Comparison of ENCODE assay signal across 15 cellular contexts in the genomic region with DNA sequence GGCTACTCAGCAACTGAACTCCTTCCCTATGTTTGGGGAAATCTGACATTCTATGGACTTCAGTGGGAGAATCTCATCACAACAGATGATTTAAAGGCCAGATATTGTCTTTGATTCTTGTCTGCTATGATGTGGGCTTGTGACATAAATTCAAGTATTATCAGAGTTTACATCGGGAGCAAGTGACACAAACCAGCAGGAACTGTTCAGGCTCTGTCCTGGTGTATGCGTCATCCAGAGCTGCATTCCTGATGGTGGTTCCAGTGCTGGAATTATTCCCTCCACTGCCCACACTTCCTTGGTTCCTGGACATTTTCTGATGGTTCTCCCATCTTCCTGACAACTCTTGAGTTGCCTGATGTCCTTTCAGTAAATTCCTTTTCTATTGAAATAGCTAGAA. TPM values are rescaled to one million over a fixed set of nuclear protein-coding genes. Genes with fewer than 3 reads are reported as not detected.
DNase-seq lines count a peak whose midpoint lies in the region; ATAC-seq, FAIRE-seq and TF ChIP-seq lines count a peak whose summit lies in the region.
"Had no signal": no experiment of that assay in that cellular context is flagged by ENCODE, and none has a peak within 500 bp of the region (broad histone marks: within the 10 kb centered on the region; RNA-seq: fewer than 3 reads in every experiment).

No MANE protein-coding gene starts in this region.

- peak; percentile 91 for FAIRE-seq in RCC 7860 (lab: Jason Lieb, UNC)
- FAIRE-seq: TTC549 had no signal

- H3K36me3 ChIP-seq in prostate gland = no peaks in the 10 kb centered on the region
- H3K36me3 ChIP-seq in suprapubic skin = no peaks in the 10 kb centered on the region
- H3K36me3 ChIP-seq: esophagus squamous epithelium had no signal

- TF ChIP-seq POLR2A in prostate gland (IDR thresholded peaks at IDR 0.05) = no peak
- no peak for TF ChIP-seq POLR2A in suprapubic skin (IDR thresholded peaks at IDR 0.05)

- DNase-seq in Daoy (ENCODE audit: low read depth) (peak; percentile 65), RCC 7860 (ENCODE audit: low spot score) (peak; percentile 78), T47D (ENCODE audit: low read depth in 1 of 2, low spot score in 1 of 2) (peak; percentile 13 to 63), left kidney (ENCODE audit: low read depth, low spot score) (peak; percentile 41), prostate gland (ENCODE audit: low spot score) (no peak), suprapubic skin (ENCODE audit: low spot score in 2 of 2) (no peak)
- DNase-seq in stimulated activated CD4-positive, alpha-beta T cell treated with anti-CD3 and anti-CD28 coated beads, Interleukin-4, amount 100 ng/mL, for 1 hour = no peak
- DNase-seq: activated CD4-positive, alpha-beta T cell treated with anti-CD3 and anti-CD28 coated beads, Interleukin-2, amount 50 U/mL, for 1 hour; esophagus squamous epithelium; natural killer cell; NCI-H1092 treated with DMSO at 0.1 percent for 48 hours; psoas muscle; SJCRH30 had no signal

- H3K9me3 Mint-ChIP-seq in activated T-helper 17 cell treated with anti-CD3 and anti-CD28 coated beads, Interleukin-2, amount 50 U/mL, for 72 hours = no peaks in the 10 kb centered on the region
- H3K9me3 Mint-ChIP-seq: natural killer cell had no signal

- no peaks in the 10 kb centered on the region for H3K27me3 Mint-ChIP-seq in activated T-helper 17 cell treated with anti-CD3 and anti-CD28 coated beads, Interleukin-2, amount 50 U/mL, for 72 hours

- H3K27ac ChIP-seq in prostate gland = no peak overlapping the region
- H3K27ac ChIP-seq in suprapubic skin = no peak overlapping the region
- H3K27ac ChIP-seq: esophagus squamous epithelium, psoas muscle, SJCRH30 had no signal

- H3K4me3 ChIP-seq in prostate gland (no peak overlapping the region), suprapubic skin (no peak overlapping the region)
- H3K4me3 ChIP-seq: esophagus squamous epithelium, psoas muscle, SJCRH30 had no signal

- no peak overlapping the region for H3K27ac Mint-ChIP-seq in activated T-helper 17 cell treated with anti-CD3 and anti-CD28 coated beads, Interleukin-2, amount 50 U/mL, for 72 hours
- H3K27ac Mint-ChIP-seq: natural killer cell had no signal

- peaks cover 16% of the 10 kb centered on the region for H3K4me1 Mint-ChIP-seq in activated T-helper 17 cell treated with anti-CD3 and anti-CD28 coated beads, Interleukin-2, amount 50 U/mL, for 72 hours

- H3K4me1 ChIP-seq in prostate gland (replicated peaks) = no peaks in the 10 kb centered on the region
- no peaks in the 10 kb centered on the region for H3K4me1 ChIP-seq in suprapubic skin
- H3K4me1 ChIP-seq: esophagus squamous epithelium, psoas muscle, SJCRH30 had no signal

- no peak for ATAC-seq in activated T-helper 17 cell treated with anti-CD3 and anti-CD28 coated beads, Interleukin-2, amount 50 U/mL, for 72 hours (replicated peaks)
- ATAC-seq: natural killer cell, psoas muscle had no signal

- H3K4me3 Mint-ChIP-seq in activated T-helper 17 cell treated with anti-CD3 and anti-CD28 coated beads, Interleukin-2, amount 50 U/mL, for 72 hours = no peak overlapping the region
- H3K4me3 Mint-ChIP-seq: natural killer cell had no signal

- H3K27me3 ChIP-seq in prostate gland (replicated peaks; ENCODE audit: insufficient read depth) (no peaks in the 10 kb centered on the region), suprapubic skin (no peaks in the 10 kb centered on the region)
- H3K27me3 ChIP-seq: esophagus squamous epithelium, SJCRH30 had no signal

- WGBS in prostate gland = 36% methylated on average over 2 of the region's 2 CpGs
- WGBS in suprapubic skin = 60% methylated on average over 2 of the region's 2 CpGs

- TF ChIP-seq CTCF in prostate gland (IDR thresholded peaks at IDR 0.05) = no peak
- TF ChIP-seq CTCF in suprapubic skin (IDR thresholded peaks at IDR 0.05) = no peak

- H3K9me3 ChIP-seq in prostate gland = no peaks in the 10 kb centered on the region
- H3K9me3 ChIP-seq in suprapubic skin = no peaks in the 10 kb centered on the region
- H3K9me3 ChIP-seq: esophagus squamous epithelium, psoas muscle, SJCRH30 had no signal

- TF ChIP-seq EP300 in suprapubic skin (IDR thresholded peaks at IDR 0.05) = no peak

- in situ Hi-C loops in T47D (cut with HindIII; ENCODE audit: low pct_unique_long_range_greater_than_20kb, low sequenced_read_pairs) = no loop called here

- H3K36me3 Mint-ChIP-seq in activated T-helper 17 cell treated with anti-CD3 and anti-CD28 coated beads, Interleukin-2, amount 50 U/mL, for 72 hours (ENCODE audit: low read depth) = peaks cover 7% of the 10 kb centered on the region

- intact Hi-C loops in prostate gland (cut with DNase I) = no loop called here

RNA-seq across cellular contexts. Expression of a gene that starts 10.8 kb away (rescaled TPM):
- total RNA-seq in Daoy (2014; rRNA removed; shearing (Covaris generic)) = 5.1 and 10.3 TPM in 2 replicates
- 10 to 100 TPM; 36.8 to 72.7 TPM for total RNA-seq in prostate gland
- 10 to 100 TPM; 24.6 to 59.6 TPM for total RNA-seq in activated T-helper 17 cell treated with anti-CD3 and anti-CD28 coated beads, Interleukin-2, amount 50 U/mL, for 72 hours
- total RNA-seq in suprapubic skin = 10 to 100 TPM; 19.2 to 22.6 (median 21.4) TPM

RNA-seq across cellular contexts. Expression of a gene that starts 22.8 kb away (rescaled TPM):
- 18.2 and 31.1 TPM in 2 replicates for total RNA-seq in Daoy (2014; rRNA removed; shearing (Covaris generic))
- total RNA-seq in prostate gland (100 to 1,000 TPM in 1 of 2 donors, 10 to 100 TPM in 1; 30.8 to 111 TPM), suprapubic skin (10 to 100 TPM; 29.0 to 69.5 (median 51.8) TPM)
- total RNA-seq in activated T-helper 17 cell treated with anti-CD3 and anti-CD28 coated beads, Interleukin-2, amount 50 U/mL, for 72 hours = 10 to 100 TPM; 44.1 to 56.8 TPM

RNA-seq across cellular contexts. Expression of a gene that starts 41.8 kb away (rescaled TPM):
- 6.3 and 16.9 TPM in 2 replicates for total RNA-seq in Daoy (2014; rRNA removed; shearing (Covaris generic))
- total RNA-seq in prostate gland (10 to 100 TPM; 16.7 to 25.6 TPM), suprapubic skin (10 to 100 TPM in 2 of 4 donors, 1 to 10 TPM in 2; 3.8 to 15.4 (median 7.9) TPM)
- 1 to 10 TPM; 1.5 to 1.8 TPM for total RNA-seq in activated T-helper 17 cell treated with anti-CD3 and anti-CD28 coated beads, Interleukin-2, amount 50 U/mL, for 72 hours

RNA-seq across cellular contexts. Expression of a gene that starts 55.7 kb away (rescaled TPM):
- 77.7 and 94.6 TPM in 2 replicates for total RNA-seq in Daoy (2014; rRNA removed; shearing (Covaris generic))
- total RNA-seq in prostate gland = 10 to 100 TPM; 53.3 to 66.0 TPM
- total RNA-seq in activated T-helper 17 cell treated with anti-CD3 and anti-CD28 coated beads, Interleukin-2, amount 50 U/mL, for 72 hours = 100 to 1,000 TPM in 1 of 2 donors, 10 to 100 TPM in 1; 57.3 to 128 TPM
- total RNA-seq in suprapubic skin = 10 to 100 TPM; 47.7 to 91.3 (median 73.6) TPM

Comparison
In these comparisons a context has a peak if more than half of its experiments do, and no peak if none do; other contexts are left out.
1. DNase-seq: peak in Daoy (single experiment), RCC 7860 (single experiment), T47D (2 of 2) and left kidney (single experiment); none in prostate gland (single experiment), stimulated activated CD4-positive, alpha-beta T cell treated with anti-CD3 and anti-CD28 coated beads, Interleukin-4, amount 100 ng/mL, for 1 hour (single experiment) and suprapubic skin (0 of 2).